Comparison of ENCODE assay signal across 1 cellular context in the genomic region with DNA sequence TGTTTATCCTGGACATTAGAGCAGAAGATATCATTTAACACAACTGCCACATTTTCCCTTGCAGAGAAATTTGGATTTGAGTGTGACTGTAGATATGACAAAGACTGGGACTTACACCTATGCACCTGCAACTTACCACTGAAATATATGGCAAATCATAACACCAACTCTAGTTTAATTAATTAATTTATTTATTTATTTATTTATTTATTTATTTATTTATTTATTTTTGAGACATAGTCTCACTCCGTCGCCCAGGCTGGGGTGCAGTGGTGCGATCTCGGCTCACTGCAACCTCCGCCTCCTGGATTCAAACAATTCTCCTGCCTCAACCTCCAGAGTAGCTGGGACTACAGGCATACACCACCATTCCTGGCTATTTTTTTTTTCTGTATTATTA. TPM values are rescaled to one million over a fixed set of nuclear protein-coding genes. Genes with fewer than 3 reads are reported as not detected.
"Had no signal": no experiment of that assay in that cellular context is flagged by ENCODE, and none has a peak within 500 bp of the region (broad histone marks: within the 10 kb centered on the region; RNA-seq: fewer than 3 reads in every experiment).

No MANE protein-coding gene starts in this region.

RNA-seq across cellular contexts. Expression of a gene that starts 50.4 kb away (rescaled TPM):
- polyA plus RNA-seq: SK-N-SH had no signal
